8 cellular contexts compared by ENCODE assay signal in the genomic region with DNA sequence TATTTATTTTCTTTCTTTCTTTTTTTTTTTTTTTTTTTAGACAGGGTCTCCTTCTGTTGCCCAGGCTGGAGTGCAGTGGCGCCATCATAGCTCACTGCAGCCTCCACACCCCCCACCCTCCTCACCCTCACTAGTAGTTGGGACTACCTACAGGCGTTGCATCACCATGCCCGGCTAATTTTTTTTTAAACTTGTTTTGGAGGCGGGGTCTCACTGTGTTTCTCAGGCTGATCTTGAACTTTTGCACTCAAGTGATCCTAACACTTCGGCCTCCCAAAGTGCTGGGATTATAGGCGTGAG. TPM values are rescaled to one million over a fixed set of nuclear protein-coding genes. Genes with fewer than 3 reads are reported as not detected.
DNase-seq lines count a peak whose midpoint lies in the region; ATAC-seq and TF ChIP-seq lines count a peak whose summit lies in the region.

No MANE protein-coding gene starts in this region.

- peak; percentile 26 for DNase-seq in NAMALWA (ENCODE audit: low spot score)
- DNase-seq in effector memory CD8-positive, alpha-beta T cell: no peak
- DNase-seq in neural crest cell (ENCODE audit: low read depth, low spot score): no peak
- no peak for DNase-seq in GM13976 (ENCODE audit: low spot score)
- no peak for DNase-seq in GF-D8 (lab: John Stamatoyannopoulos, UW)
- no peak for DNase-seq in GM20000 (ENCODE audit: low spot score)
- DNase-seq in NCI-H526 (lab: John Stamatoyannopoulos, UW): no peak

- peak; percentile 12 for ATAC-seq in GM19463 (IDR thresholded peaks at IDR 0.05; ENCODE audit: unreplicated experiment)
- peak; percentile 34 for ATAC-seq in effector memory CD8-positive, alpha-beta T cell (replicated peaks)

- H3K4me3 Mint-ChIP-seq in effector memory CD8-positive, alpha-beta T cell: peak overlapping the region; percentile 41 to 55
- H3K4me3 Mint-ChIP-seq in neural crest cell: peak overlapping the region; percentile 59

- no peak overlapping the region for H3K27ac Mint-ChIP-seq in effector memory CD8-positive, alpha-beta T cell
- H3K27ac Mint-ChIP-seq in neural crest cell (ENCODE audit: unreplicated experiment): no peak overlapping the region

- in situ Hi-C loops in GM13976 (cut with MboI; ENCODE audit: low sequenced_read_pairs, unreplicated experiment): no loop called here

- H3K36me3 Mint-ChIP-seq in effector memory CD8-positive, alpha-beta T cell (ENCODE audit: insufficient read depth): no peaks in the 10 kb centered on the region
- H3K36me3 Mint-ChIP-seq in neural crest cell (ENCODE audit: low read depth): no peaks in the 10 kb centered on the region

- TF ChIP-seq CTCF in neural crest cell (conservative IDR thresholded peaks at IDR 0.05) (no peak), GM13976 (IDR thresholded peaks at IDR 0.05; ENCODE audit: borderline replicate concordance, control extremely low read depth, extremely low read depth, insufficient read depth, missing control alignments) (no peak), GM20000 (IDR thresholded peaks at IDR 0.05; ENCODE audit: extremely low read depth, missing control alignments) (no peak)

- H3K9me3 Mint-ChIP-seq in effector memory CD8-positive, alpha-beta T cell: no peaks in the 10 kb centered on the region
- H3K9me3 Mint-ChIP-seq in neural crest cell: no peaks in the 10 kb centered on the region

- peaks cover 11 to 18% of the 10 kb centered on the region in 2 donors for H3K27me3 Mint-ChIP-seq in effector memory CD8-positive, alpha-beta T cell
- H3K27me3 Mint-ChIP-seq in neural crest cell (ENCODE audit: low read depth): peaks cover 28% of the 10 kb centered on the region

- H3K4me1 Mint-ChIP-seq in effector memory CD8-positive, alpha-beta T cell (ENCODE audit: low read depth in 2 of 2): peaks cover 0 to 3% of the 10 kb centered on the region in 2 donors
- H3K4me1 Mint-ChIP-seq in neural crest cell: peaks cover 6% of the 10 kb centered on the region

RNA-seq across cellular contexts. Expression of gene GJA3, which starts 33.6 kb away (rescaled TPM):
- total RNA-seq in neural crest cell: not detected in 2 replicates
